ENCODE assay signal across 15 cellular contexts in genomic region chr18:78518805-78519204, GRCh38.
DNase-seq lines count a peak whose midpoint lies in the region; ATAC-seq and TF ChIP-seq lines count a peak whose summit lies in the region.
"Had no signal": no experiment of that assay in that cellular context is flagged by ENCODE, and none has a peak within 500 bp of the region (broad histone marks: within the 10 kb centered on the region; RNA-seq: fewer than 3 reads in every experiment).

No MANE protein-coding gene starts in this region.

- H3K36me3 ChIP-seq in H7 (replicated peaks; ENCODE audit: control insufficient read depth, insufficient read depth, low read length) (no peaks in the 10 kb centered on the region), stomach (no peaks in the 10 kb centered on the region)
- H3K36me3 ChIP-seq: BLaER1 had no signal

- POLR2A ChIA-PET in CD4-positive, alpha-beta T cell (lab: Charles Lee) = no interaction called here

- DNase-seq in H7 (peak; percentile 40), coronary artery (ENCODE audit: low spot score) (peak; percentile 40), mesenteric fat pad (ENCODE audit: low spot score) (peak; percentile 86), stomach (peak; percentile 10), NCI-H1694 (lab: John Stamatoyannopoulos, UW) (no peak), posterior vena cava (ENCODE audit: low spot score) (no peak)
- no peak for DNase-seq in CD4-positive, alpha-beta T cell
- DNase-seq: 8988T, Calu3, DMS79 treated with DMSO at 0.1 percent for 48 hours, GF-D8, HCEC 1CT had no signal

- H3K9me3 Mint-ChIP-seq in CD4-positive, alpha-beta T cell = peaks cover 2% of the 10 kb centered on the region
- H3K9me3 Mint-ChIP-seq: CD8-positive, alpha-beta T cell had no signal

- no peak for ATAC-seq in CD4-positive, alpha-beta T cell (ENCODE audit: poor library complexity)
- ATAC-seq: CD8-positive, alpha-beta T cell had no signal

- no peaks in the 10 kb centered on the region for H3K36me3 Mint-ChIP-seq in CD4-positive, alpha-beta T cell (ENCODE audit: low read depth)
- H3K36me3 Mint-ChIP-seq: CD14-positive monocyte; CD8-positive, alpha-beta T cell had no signal

- intact Hi-C loops in stomach (cut with DNase I; ENCODE audit: low total_unique reads) (no loop called here), posterior vena cava (cut with DNase I) (no loop called here)
- intact Hi-C loops in CD4-positive, alpha-beta T cell (cut with DNase I, micrococcal nuclease) = no loop called here

- H3K27ac ChIP-seq in coronary artery (no peak overlapping the region), stomach (no peak overlapping the region)
- H3K27ac ChIP-seq in CD4-positive, alpha-beta T cell (ENCODE audit: low read depth, low read length) = no peak overlapping the region
- H3K27ac ChIP-seq: BLaER1 had no signal

- peaks cover 5% of the 10 kb centered on the region for H3K27me3 Mint-ChIP-seq in CD4-positive, alpha-beta T cell

- TF ChIP-seq CTCF in coronary artery (IDR thresholded peaks at IDR 0.05) (no peak), stomach (IDR thresholded peaks at IDR 0.05) (no peak)
- no peak for TF ChIP-seq CTCF in CD4-positive, alpha-beta T cell (IDR thresholded peaks at IDR 0.05)

- H3K4me3 ChIP-seq in H7 (ENCODE audit: insufficient read depth, low read depth, low read length) (no peak overlapping the region), coronary artery (no peak overlapping the region), stomach (no peak overlapping the region)
- H3K4me3 ChIP-seq: BLaER1 had no signal

- no peaks in the 10 kb centered on the region for H3K4me1 ChIP-seq in stomach
- H3K4me1 ChIP-seq: BLaER1 had no signal

- no peaks in the 10 kb centered on the region for H3K9me3 ChIP-seq in stomach
- H3K9me3 ChIP-seq in CD4-positive, alpha-beta T cell (ENCODE audit: control insufficient read depth, low read length) = no peaks in the 10 kb centered on the region
- H3K9me3 ChIP-seq: BLaER1 had no signal

- 86 to 93% (median 91%) methylated on average over 24 to 25 of the region's 25 CpGs for WGBS in stomach, 5 donors

- TF ChIP-seq POLR2A in stomach (IDR thresholded peaks at IDR 0.05) = no peak

- H3K27ac Mint-ChIP-seq in CD4-positive, alpha-beta T cell = no peak overlapping the region
- H3K27ac Mint-ChIP-seq: CD8-positive, alpha-beta T cell had no signal

- H3K4me3 Mint-ChIP-seq in CD4-positive, alpha-beta T cell = no peak overlapping the region
- H3K4me3 Mint-ChIP-seq: CD14-positive monocyte; CD8-positive, alpha-beta T cell had no signal

- H3K4me1 Mint-ChIP-seq in CD4-positive, alpha-beta T cell (ENCODE audit: low read depth) = no peaks in the 10 kb centered on the region
- H3K4me1 Mint-ChIP-seq: CD14-positive monocyte had no signal

- H3K27me3 ChIP-seq in H7 (ENCODE audit: control insufficient read depth, insufficient read depth, low read length) (no peaks in the 10 kb centered on the region), stomach (peaks cover 0 to 10% (median 0%) of the 10 kb centered on the region in 3 donors)
- no peaks in the 10 kb centered on the region for H3K27me3 ChIP-seq in CD4-positive, alpha-beta T cell (ENCODE audit: control insufficient read depth, insufficient read depth, low read length)
- H3K27me3 ChIP-seq: BLaER1 had no signal

- CTCF ChIA-PET in CD4-positive, alpha-beta T cell (lab: Charles Lee) = no interaction called here

- no peak for TF ChIP-seq EP300 in stomach (IDR thresholded peaks at IDR 0.05)

Comparison
In these comparisons a context has a peak if more than half of its experiments do, and no peak if none do; other contexts are left out.
1. DNase-seq: peak in H7 (single experiment), coronary artery (single experiment), mesenteric fat pad (single experiment) and stomach (single experiment); none in NCI-H1694 (single experiment), CD4-positive, alpha-beta T cell (0 of 10) and posterior vena cava (single experiment).